Comparison of ENCODE assay signal across 8 cellular contexts in the genomic region with DNA sequence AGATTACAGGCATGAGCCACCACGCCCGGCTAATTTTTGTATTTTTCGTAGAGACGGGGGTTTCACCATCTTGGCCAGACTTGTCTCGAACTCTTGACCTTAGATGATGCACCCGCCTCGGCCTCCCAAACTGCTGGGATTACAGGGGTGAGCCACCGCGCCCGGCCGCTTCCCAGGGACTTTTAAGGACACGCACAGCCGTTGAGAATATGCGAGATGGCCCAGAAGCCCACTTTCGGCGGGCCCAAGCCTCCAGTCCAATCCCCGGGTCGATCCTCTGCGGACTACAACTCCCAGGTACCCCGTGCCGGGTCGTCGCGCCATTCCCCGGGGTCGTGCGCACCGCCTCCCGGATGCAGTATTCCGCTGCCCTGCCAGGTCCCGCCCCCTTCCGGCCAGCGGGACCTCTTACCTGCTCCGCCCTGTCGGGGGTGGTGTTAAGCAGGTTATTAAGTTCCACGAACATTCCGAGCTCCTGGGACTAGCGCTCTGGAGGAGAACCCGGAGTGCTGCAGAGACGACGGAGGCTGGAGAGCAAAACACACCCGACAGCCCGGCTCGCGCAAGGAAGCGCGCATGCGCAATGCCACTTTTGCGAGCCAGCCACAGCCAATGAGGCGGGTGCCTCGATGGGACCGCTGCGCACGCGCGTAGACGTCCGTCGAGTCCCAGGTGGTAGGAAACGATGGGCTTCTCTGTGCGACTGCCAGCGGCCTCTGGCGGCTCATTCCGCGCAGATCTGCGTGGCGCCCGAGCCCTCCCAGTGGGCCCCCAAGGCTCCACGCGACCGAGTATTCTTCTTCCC. TPM values are rescaled to one million over a fixed set of nuclear protein-coding genes. Genes with fewer than 3 reads are reported as not detected.
DNase-seq lines count a peak whose midpoint lies in the region; ATAC-seq and TF ChIP-seq lines count a peak whose summit lies in the region.

A gene with protein sequence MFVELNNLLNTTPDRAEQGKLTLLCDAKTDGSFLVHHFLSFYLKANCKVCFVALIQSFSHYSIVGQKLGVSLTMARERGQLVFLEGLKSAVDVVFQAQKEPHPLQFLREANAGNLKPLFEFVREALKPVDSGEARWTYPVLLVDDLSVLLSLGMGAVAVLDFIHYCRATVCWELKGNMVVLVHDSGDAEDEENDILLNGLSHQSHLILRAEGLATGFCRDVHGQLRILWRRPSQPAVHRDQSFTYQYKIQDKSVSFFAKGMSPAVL (minus strand): TSS at position 588 of the 805 bp plus-strand sequence. CDS start 122 bp downstream, at position 466.

- peaks cover 0 to 14% of the 10 kb centered on the region in 2 donors for H3K36me3 ChIP-seq in adrenal gland (replicated peaks in 1 of 2)
- H3K36me3 ChIP-seq in heart left ventricle = peaks cover 0 to 28% (median 25%) of the 10 kb centered on the region in 9 donors
- H3K36me3 ChIP-seq in upper lobe of left lung = peaks cover 0 to 20% (median 8%) of the 10 kb centered on the region in 4 donors

- H3K4me3 ChIP-seq in adrenal gland (peak within 1 kb of the TSS; percentile 15 to 82 (median 59)), heart left ventricle (peak within 1 kb of the TSS; percentile 37 to 99 (median 71)), upper lobe of left lung (peak within 1 kb of the TSS; percentile 63 to 75 (median 66))

- no peaks in the 10 kb centered on the region for H3K9me3 ChIP-seq in adrenal gland (replicated peaks in 1 of 3)
- no peaks in the 10 kb centered on the region for H3K9me3 ChIP-seq in heart left ventricle
- no peaks in the 10 kb centered on the region for H3K9me3 ChIP-seq in upper lobe of left lung

- H3K27me3 ChIP-seq in adrenal gland = no peaks in the 10 kb centered on the region
- no peaks in the 10 kb centered on the region for H3K27me3 ChIP-seq in heart left ventricle
- H3K27me3 ChIP-seq in upper lobe of left lung = no peaks in the 10 kb centered on the region

- peak; percentile 98 for DNase-seq in GM13976 (ENCODE audit: low spot score)
- peak; percentile 95 for DNase-seq in NCI-H146 (lab: John Stamatoyannopoulos, UW)
- DNase-seq in T-helper 1 cell = peak; percentile 96 to 98 (median 96)
- DNase-seq in adrenal gland = peak; percentile 96 to 98 (median 97)
- DNase-seq in heart left ventricle = peak; percentile 98
- peak; percentile 94 to 99 (median 96) for DNase-seq in posterior cingulate gyrus
- DNase-seq in upper lobe of left lung = peak; percentile 96 to 98

- in situ Hi-C loops in GM13976 (cut with MboI; ENCODE audit: low sequenced_read_pairs, unreplicated experiment) = no loop called here

- 0 to 1% (median 0%) methylated on average over 9 to 71 of the region's 71 CpGs for WGBS in adrenal gland, 4 donors
- 0% methylated on average over 64 to 71 of the region's 71 CpGs for WGBS in heart left ventricle, 4 donors
- 0 to 1% methylated on average over 16 to 29 of the region's 71 CpGs for WGBS in upper lobe of left lung, 2 donors

- ATAC-seq in HG02870 (IDR thresholded peaks at IDR 0.05; ENCODE audit: unreplicated experiment) = peak; percentile 91
- ATAC-seq in heart left ventricle = peak; percentile 99
- peak; percentile 100 for ATAC-seq in upper lobe of left lung (ENCODE audit: low FRiP score in 2 of 2)

- TF ChIP-seq CTCF in GM13976 (IDR thresholded peaks at IDR 0.05; ENCODE audit: borderline replicate concordance, control extremely low read depth, extremely low read depth, insufficient read depth, missing control alignments) (peak; percentile 88), adrenal gland (IDR thresholded peaks at IDR 0.05) (peak; percentile 24 to 68 (median 60)), heart left ventricle (IDR thresholded peaks at IDR 0.05) (peak in 10 of 12 donors; percentile 32 to 66 (median 46)), upper lobe of left lung (IDR thresholded peaks at IDR 0.05) (peak; percentile 30 to 81 (median 56))

- intact Hi-C loops in adrenal gland (cut with DNase I) (loop anchor here (5.0 to 10.0 kb wide), 2 partner anchors 89 to 91 kb away; no protein-coding TSS in a partner anchor), heart left ventricle (cut with DNase I) (loop anchor here in 3 of 10 donors (1.0 to 5.0 kb wide), 3 partner anchors 92 to 289 kb away; partner anchors contain the start of genes DHX30 (in 1 of the 3) and SMARCC1 (in 1 of the 3)), posterior cingulate gyrus (cut with DNase I) (loop anchor here (2.0 kb wide), 2 partner anchors 37 to 73 kb away; no protein-coding TSS in a partner anchor)

- TF ChIP-seq POLR2A in adrenal gland (IDR thresholded peaks at IDR 0.05) (peak; percentile 38 to 67), heart left ventricle (IDR thresholded peaks at IDR 0.05) (peak in 1 of 2 donors; percentile 77), upper lobe of left lung (IDR thresholded peaks at IDR 0.05) (peak in 2 of 4 donors; percentile 46 to 84)

- peak in 1 of 4 donors; percentile 46 for TF ChIP-seq EP300 in upper lobe of left lung (IDR thresholded peaks at IDR 0.05)

- H3K4me1 ChIP-seq in adrenal gland (replicated peaks in 1 of 2) (peaks cover 0 to 12% of the 10 kb centered on the region in 2 donors), heart left ventricle (peaks cover 0 to 16% (median 8%) of the 10 kb centered on the region in 12 donors), upper lobe of left lung (peaks cover 7 to 19% (median 11%) of the 10 kb centered on the region in 4 donors)

- peak within 1 kb of the TSS; percentile 47 to 96 (median 89) for H3K27ac ChIP-seq in adrenal gland
- H3K27ac ChIP-seq in heart left ventricle = peak within 1 kb of the TSS; percentile 86 to 100 (median 96)
- H3K27ac ChIP-seq in upper lobe of left lung = peak within 1 kb of the TSS; percentile 86 to 96 (median 90)

RNA-seq across cellular contexts. Expression of the gene that starts here (rescaled TPM):
- total RNA-seq in adrenal gland (100 to 1,000 TPM in 1 of 8 donors, 10 to 100 TPM in 7; 41.3 to 125 (median 44.1) TPM), heart left ventricle (10 to 100 TPM; 14.9 to 22.1 (median 19.7) TPM), upper lobe of left lung (10 to 100 TPM; 14.7 to 25.8 (median 22.6) TPM)
- polyA plus RNA-seq in adrenal gland (10 to 100 TPM; 46.5 to 53.7 (median 51.7) TPM), heart left ventricle (10 to 100 TPM; 26.6 to 33.5 TPM)

Comparison
In these comparisons a context has a peak if more than half of its experiments do, and no peak if none do; other contexts are left out.
1. Peak in every context shown above with its lines: DNase-seq, ATAC-seq, H3K4me3 ChIP-seq and H3K27ac ChIP-seq.